ENCODE assay signal across 1 cellular context in genomic region chr21:36105327-36105842, GRCh38.
TF ChIP-seq lines count a peak whose summit lies in the region.

No MANE protein-coding gene starts in this region.

TF ChIP-seq in WTC11, 78 proteins besides CTCF, POLR2A, EP300 and RAD21:
- TF ChIP-seq ZBTB43 (CRISPR knock-in tag; IDR thresholded peaks at IDR 0.05) (no peak), ELF4 (CRISPR knock-in tag; IDR thresholded peaks at IDR 0.05; ENCODE audit: low read depth) (no peak), TEAD4 (CRISPR knock-in tag; IDR thresholded peaks at IDR 0.05) (no peak), IRF1 (CRISPR knock-in tag; IDR thresholded peaks at IDR 0.05) (no peak), ZNF423 (CRISPR knock-in tag; IDR thresholded peaks at IDR 0.05) (no peak), NR3C1 (CRISPR knock-in tag; conservative IDR thresholded peaks at IDR 0.05; ENCODE audit: low read depth) (no peak), ZNF396 (CRISPR knock-in tag; IDR thresholded peaks at IDR 0.05; ENCODE audit: borderline replicate concordance) (no peak), ZNF219 (CRISPR knock-in tag; IDR thresholded peaks at IDR 0.05; ENCODE audit: borderline replicate concordance) (no peak), KAT7 (CRISPR knock-in tag; IDR thresholded peaks at IDR 0.05; ENCODE audit: borderline replicate concordance) (no peak), ZNF671 (CRISPR knock-in tag; IDR thresholded peaks at IDR 0.05) (no peak), ZNF317 (CRISPR knock-in tag; IDR thresholded peaks at IDR 0.05; ENCODE audit: borderline replicate concordance, low read depth) (no peak)
